Comparison of ENCODE assay signal across 18 cellular contexts in the genomic region with DNA sequence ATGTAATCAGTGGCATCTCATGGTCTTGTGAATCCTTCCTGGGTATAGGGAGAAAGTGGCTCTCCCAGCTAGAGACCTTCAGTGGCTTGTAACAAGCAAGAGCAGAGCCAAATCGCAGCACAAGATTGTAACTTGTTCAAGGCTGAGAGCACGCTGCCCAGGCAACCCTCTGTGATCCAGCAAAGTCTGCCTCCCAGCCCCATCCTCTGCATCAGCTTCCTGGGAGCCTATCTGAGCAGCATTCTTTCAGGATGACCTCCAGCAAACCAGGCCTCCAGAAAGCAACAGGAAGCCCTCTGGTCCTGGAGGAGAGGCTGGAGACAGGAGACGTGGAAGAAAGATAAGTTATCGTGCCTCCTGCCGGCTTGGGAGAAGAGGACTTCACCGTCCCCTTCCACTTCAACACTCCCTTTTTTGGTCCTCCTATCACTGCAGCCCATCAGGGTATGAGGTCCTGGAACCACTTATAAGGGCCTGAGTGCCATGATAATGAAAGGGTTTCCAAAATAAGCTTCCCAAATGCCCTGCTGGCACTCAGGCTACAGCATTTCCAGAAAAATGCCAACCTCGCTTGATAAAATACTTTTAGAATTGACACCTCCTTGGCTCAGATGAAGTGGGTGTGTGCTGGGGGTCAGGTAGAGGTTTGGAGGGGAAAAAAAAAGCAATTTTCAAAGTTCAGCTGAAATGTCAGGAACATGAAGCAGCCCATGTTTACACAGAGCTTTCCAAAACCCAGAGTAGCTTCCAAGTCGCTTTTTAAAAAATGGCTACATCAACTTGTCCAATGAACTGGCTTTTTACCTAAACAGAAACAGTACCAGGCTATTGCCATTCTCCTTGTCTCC.
DNase-seq lines count a peak whose midpoint lies in the region; ATAC-seq and TF ChIP-seq lines count a peak whose summit lies in the region.
"Had no signal": no experiment of that assay in that cellular context is flagged by ENCODE, and none has a peak within 500 bp of the region (broad histone marks: within the 10 kb centered on the region; RNA-seq: fewer than 3 reads in every experiment).

No MANE protein-coding gene starts in this region.

- H3K4me3 ChIP-seq in choroid plexus epithelial cell (ENCODE audit: low read depth, low read length), result no peak overlapping the region
- H3K4me3 ChIP-seq in hepatocyte, result no peak overlapping the region
- no peak overlapping the region for H3K4me3 ChIP-seq in trophoblast cell (ENCODE audit: low read depth, low read length)
- H3K4me3 ChIP-seq in SJCRH30, result no peak overlapping the region
- H3K4me3 ChIP-seq in dorsolateral prefrontal cortex, result no peak overlapping the region
- H3K4me3 ChIP-seq in CD4-positive, alpha-beta memory T cell (ENCODE audit: low read length in 2 of 2), result no peak overlapping the region
- H3K4me3 ChIP-seq: mucosa of descending colon, suprapubic skin had no signal

- H3K18ac ChIP-seq in trophoblast cell (ENCODE audit: low read length), result no peak overlapping the region

- H4K91ac ChIP-seq in trophoblast cell (ENCODE audit: low read depth, low read length), result peak overlapping the region; percentile 62

- H3K27me3 Mint-ChIP-seq in CD4-positive, alpha-beta memory T cell, result peaks cover 3% of the 10 kb centered on the region in 2 donors

- H2BK12ac ChIP-seq in trophoblast cell (ENCODE audit: low read length), result peak overlapping the region; percentile 70

- H3K9me3 ChIP-seq in hepatocyte (ENCODE audit: low read depth), result no peaks in the 10 kb centered on the region
- no peaks in the 10 kb centered on the region for H3K9me3 ChIP-seq in trophoblast cell (ENCODE audit: insufficient read depth, low read depth, low read length)
- no peaks in the 10 kb centered on the region for H3K9me3 ChIP-seq in SJCRH30 (replicated peaks)
- no peaks in the 10 kb centered on the region for H3K9me3 ChIP-seq in CD4-positive, alpha-beta memory T cell (ENCODE audit: control insufficient read depth in 1 of 2, low read length in 2 of 2)
- H3K9me3 ChIP-seq: Caco-2, mucosa of descending colon, suprapubic skin had no signal

- H3K36me3 ChIP-seq in hepatocyte (replicated peaks; ENCODE audit: insufficient read depth, low read depth) (no peaks in the 10 kb centered on the region), trophoblast cell (ENCODE audit: control insufficient read depth in 1 of 2, insufficient read depth in 2 of 2, low read length in 2 of 2) (no peaks in the 10 kb centered on the region), SJCRH30 (no peaks in the 10 kb centered on the region)
- H3K36me3 ChIP-seq in CD4-positive, alpha-beta memory T cell (ENCODE audit: insufficient read depth, low read length), result no peaks in the 10 kb centered on the region
- H3K36me3 ChIP-seq: suprapubic skin had no signal

- no peak overlapping the region for H3K9ac ChIP-seq in trophoblast cell (ENCODE audit: low read length)

- POLR2A ChIA-PET in CD4-positive, alpha-beta memory T cell (lab: Charles Lee; ENCODE audit: partially characterized antibody), result no interaction called here

- no peak overlapping the region for H2AFZ ChIP-seq in hepatocyte
- H2AFZ ChIP-seq in trophoblast cell (ENCODE audit: insufficient read depth, low read length, poor library complexity), result no peak overlapping the region

- H4K20me1 ChIP-seq in hepatocyte (ENCODE audit: insufficient read depth, poor library complexity, severe bottlenecking), result no peaks in the 10 kb centered on the region

- peaks cover 0 to 4% (median 1%) of the 10 kb centered on the region in 4 donors for H3K4me1 Mint-ChIP-seq in CD4-positive, alpha-beta memory T cell
- H3K4me1 Mint-ChIP-seq: activated CD4-positive, alpha-beta T cell treated with anti-CD3 and anti-CD28 coated beads, Interleukin-2, amount 10 ng/mL, durations not matched to agents 24 days and 14 days; activated naive CD4-positive, alpha-beta T cell treated with anti-CD3 and anti-CD28 coated beads, Interleukin-2, amount 10 ng/mL, durations not matched to agents 7 days and 5 days had no signal

- no peaks in the 10 kb centered on the region for H3K9me2 ChIP-seq in hepatocyte (replicated peaks; ENCODE audit: insufficient read depth)

- no peaks in the 10 kb centered on the region for H3K36me3 Mint-ChIP-seq in CD4-positive, alpha-beta memory T cell
- H3K36me3 Mint-ChIP-seq: activated naive CD4-positive, alpha-beta T cell treated with anti-CD3 and anti-CD28 coated beads, Interleukin-2, amount 10 ng/mL, durations not matched to agents 7 days and 5 days had no signal

- intact Hi-C loops in dorsolateral prefrontal cortex (cut with DNase I), result no loop called here
- intact Hi-C loops in CD4-positive, alpha-beta memory T cell (cut with micrococcal nuclease), result no loop called here

- CTCF ChIA-PET in CD4-positive, alpha-beta memory T cell (lab: Charles Lee; ENCODE audit: partially characterized antibody), result interaction anchor here (1.2 kb wide), 1 partner anchor 129 kb away, joined by 3 read pairs; no protein-coding TSS in a partner anchor

- no peak overlapping the region for H2AK5ac ChIP-seq in trophoblast cell (ENCODE audit: low read length)

- H3K23ac ChIP-seq in trophoblast cell (ENCODE audit: low read length), result no peak overlapping the region

- H3K14ac ChIP-seq in trophoblast cell (ENCODE audit: low read length), result peak overlapping the region; percentile 67

- H3K27ac ChIP-seq in hepatocyte (no peak overlapping the region), trophoblast cell (ENCODE audit: low read depth, low read length) (peak overlapping the region; percentile 57), SJCRH30 (no peak overlapping the region), dorsolateral prefrontal cortex (no peak overlapping the region)
- H3K27ac ChIP-seq in CD4-positive, alpha-beta memory T cell (ENCODE audit: low read depth, low read length), result no peak overlapping the region
- H3K27ac ChIP-seq: suprapubic skin had no signal

- H3K4me1 ChIP-seq in hepatocyte (ENCODE audit: insufficient read depth) (peaks cover 8% of the 10 kb centered on the region), trophoblast cell (ENCODE audit: control insufficient read depth in 1 of 2, insufficient read depth in 2 of 2, low read length in 2 of 2) (peaks cover 11 to 13% of the 10 kb centered on the region in 2 experiments), SJCRH30 (peaks cover 17% of the 10 kb centered on the region)
- no peaks in the 10 kb centered on the region for H3K4me1 ChIP-seq in CD4-positive, alpha-beta memory T cell (ENCODE audit: insufficient read depth, low read length)

- H3K4ac ChIP-seq in trophoblast cell (ENCODE audit: low read depth, low read length), result peak overlapping the region; percentile 4

- peak overlapping the region; percentile 26 for H4K8ac ChIP-seq in trophoblast cell (ENCODE audit: low read depth, low read length)

- no peak overlapping the region for H4K12ac ChIP-seq in trophoblast cell (ENCODE audit: low read depth, low read length)

- 67% methylated on average over 8 of the region's 8 CpGs for WGBS in hepatocyte (ENCODE audit: low lambda C conversion rate, missing lambda C conversion rate)
- no CpG with 5 or more reads among the region's 8 CpGs for WGBS in trophoblast cell (ENCODE audit: extremely low coverage, insufficient coverage, insufficient read length)

- H3K9me3 Mint-ChIP-seq in CD4-positive, alpha-beta memory T cell, result peaks cover 0 to 1% (median 0%) of the 10 kb centered on the region in 8 donors
- H3K9me3 Mint-ChIP-seq: activated CD4-positive, alpha-beta T cell treated with anti-CD3 and anti-CD28 coated beads, Interleukin-2, amount 10 ng/mL, durations not matched to agents 24 days and 14 days; activated naive CD4-positive, alpha-beta T cell treated with anti-CD3 and anti-CD28 coated beads, Interleukin-2, amount 10 ng/mL, durations not matched to agents 7 days and 5 days had no signal

- H3K27ac Mint-ChIP-seq in CD4-positive, alpha-beta memory T cell, result peak overlapping the region in 1 of 7 donors; percentile 37
- H3K27ac Mint-ChIP-seq: activated CD4-positive, alpha-beta T cell treated with anti-CD3 and anti-CD28 coated beads, Interleukin-2, amount 10 ng/mL, durations not matched to agents 24 days and 14 days; activated naive CD4-positive, alpha-beta T cell treated with anti-CD3 and anti-CD28 coated beads, Interleukin-2, amount 10 ng/mL, durations not matched to agents 7 days and 5 days had no signal

- no peak overlapping the region for H3K4me3 Mint-ChIP-seq in CD4-positive, alpha-beta memory T cell
- H3K4me3 Mint-ChIP-seq: activated CD4-positive, alpha-beta T cell treated with anti-CD3 and anti-CD28 coated beads, Interleukin-2, amount 10 ng/mL, durations not matched to agents 24 days and 14 days; activated naive CD4-positive, alpha-beta T cell treated with anti-CD3 and anti-CD28 coated beads, Interleukin-2, amount 10 ng/mL, durations not matched to agents 7 days and 5 days had no signal

- peaks cover 43% of the 10 kb centered on the region for H3K79me2 ChIP-seq in hepatocyte
- H3K79me2 ChIP-seq in trophoblast cell (ENCODE audit: control insufficient read depth, insufficient read depth, low read length, poor library complexity), result no peaks in the 10 kb centered on the region

- no peak overlapping the region for H3K4me2 ChIP-seq in hepatocyte
- no peak overlapping the region for H3K4me2 ChIP-seq in trophoblast cell (ENCODE audit: low read length)

- peak overlapping the region; percentile 11 for H2BK5ac ChIP-seq in trophoblast cell (ENCODE audit: low read depth, low read length, poor library complexity)

- DNase-seq in M059J (ENCODE audit: low read depth), result peak; percentile 74
- DNase-seq in choroid plexus epithelial cell (ENCODE audit: low read depth), result peak; percentile 27
- DNase-seq in hepatocyte (ENCODE audit: low spot score), result peak; percentile 34
- peak in 1 of 2 donors; percentile 33 for DNase-seq in trophoblast cell
- DNase-seq in SJCRH30, result no peak
- DNase-seq in dorsolateral prefrontal cortex, result no peak
- DNase-seq in CD4-positive, alpha-beta memory T cell, result no peak
- DNase-seq: activated CD4-positive, alpha-beta T cell treated with anti-CD3 and anti-CD28 coated beads, Interleukin-2, amount 10 ng/mL, durations not matched to agents 24 days and 14 days; activated naive CD4-positive, alpha-beta T cell treated with anti-CD3 and anti-CD28 coated beads, Interleukin-2, amount 10 ng/mL, durations not matched to agents 7 days and 5 days; Caco-2; central memory CD4-positive, alpha-beta T cell; GDM1; mucosa of descending colon; stimulated activated CD4-positive, alpha-beta T cell treated with anti-CD3 and anti-CD28 coated beads, Interleukin-4, amount 100 ng/mL, for 24 hours; stimulated activated CD8-positive, alpha-beta memory T cell treated with anti-CD3 and anti-CD28 coated beads, Interleukin-4, amount 100 ng/mL, for 48 hours; T-helper 9 cell had no signal

- H3K79me1 ChIP-seq in trophoblast cell (ENCODE audit: low read length), result peaks cover 7% of the 10 kb centered on the region

- peak; percentile 19 for TF ChIP-seq CTCF in choroid plexus epithelial cell (conservative IDR thresholded peaks at IDR 0.05; ENCODE audit: low read depth, low read length)
- no peak for TF ChIP-seq CTCF in hepatocyte (IDR thresholded peaks at IDR 0.05; ENCODE audit: poor library complexity)
- TF ChIP-seq CTCF in dorsolateral prefrontal cortex (IDR thresholded peaks at IDR 0.05 in 54 of 56, conservative IDR thresholded peaks at IDR 0.05 in 2 of 56; ENCODE audit: low read depth in 1 of 56, partially characterized antibody in 56 of 56), result no peak

- H3K27me3 ChIP-seq in hepatocyte (no peaks in the 10 kb centered on the region), trophoblast cell (ENCODE audit: insufficient read depth, low read length) (no peaks in the 10 kb centered on the region), SJCRH30 (no peaks in the 10 kb centered on the region), dorsolateral prefrontal cortex (no peaks in the 10 kb centered on the region)
- H3K27me3 ChIP-seq in CD4-positive, alpha-beta memory T cell (ENCODE audit: insufficient read depth, low read length), result no peaks in the 10 kb centered on the region
- H3K27me3 ChIP-seq: suprapubic skin had no signal

- peak overlapping the region; percentile 55 for H2BK120ac ChIP-seq in trophoblast cell (ENCODE audit: insufficient read depth, low read length, poor library complexity)

- ATAC-seq in HG03175 (IDR thresholded peaks at IDR 0.05; ENCODE audit: unreplicated experiment), result no peak
- ATAC-seq: mucosa of descending colon had no signal

Comparison
In these comparisons a context has a peak if more than half of its experiments do, and no peak if none do; other contexts are left out.
1. DNase-seq: peak in M059J (single experiment), choroid plexus epithelial cell (single experiment) and hepatocyte (single experiment); none in SJCRH30 (0 of 2), dorsolateral prefrontal cortex (0 of 10) and CD4-positive, alpha-beta memory T cell (0 of 5).